ENCODE assay signal across 1 cellular context in genomic region chr1:202806845-202807366, GRCh38.
TF ChIP-seq lines count a peak whose summit lies in the region.

No MANE protein-coding gene starts in this region.

TF ChIP-seq in K562, 482 proteins besides CTCF, POLR2A, EP300 and RAD21 (continued from another document and continues in another):
- no peak for TF ChIP-seq E2F8 (IDR thresholded peaks at IDR 0.05; ENCODE audit: low read depth, partially characterized antibody)
- no peak for TF ChIP-seq RBM17 (IDR thresholded peaks at IDR 0.05; ENCODE audit: borderline replicate concordance, low read depth, low read length)
- TF ChIP-seq CHD2 (IDR thresholded peaks at IDR 0.05; ENCODE audit: low read depth, low read length) = no peak
- TF ChIP-seq ZNF766 (CRISPR knock-in tag; conservative IDR thresholded peaks at IDR 0.05) = no peak
- TF ChIP-seq GABPB1 (CRISPR knock-in tag; IDR thresholded peaks at IDR 0.05) = peak; percentile 57; the same call in 1 of the 2 replicates
- no peak for TF ChIP-seq SIN3B (IDR thresholded peaks at IDR 0.05; ENCODE audit: low read depth)
- no peak for TF ChIP-seq YBX1 (IDR thresholded peaks at IDR 0.05)
- 0 out of 2 replicates have a peak, but pooled peaks have one; percentile 34 for TF ChIP-seq ZNF707 (CRISPR knock-in tag; conservative IDR thresholded peaks at IDR 0.05)
- TF ChIP-seq RERE (CRISPR knock-in tag; IDR thresholded peaks at IDR 0.05; ENCODE audit: borderline replicate concordance) = no peak
- no peak for TF ChIP-seq ZNF384 (IDR thresholded peaks at IDR 0.05; ENCODE audit: low read depth, low read length)
- TF ChIP-seq ZNF140 (CRISPR knock-in tag; IDR thresholded peaks at IDR 0.05) = no peak
- no peak for TF ChIP-seq BRD4 (IDR thresholded peaks at IDR 0.05)
- TF ChIP-seq CXXC5 (CRISPR knock-in tag; IDR thresholded peaks at IDR 0.05) = peak; percentile 29; the same call in 1 of the 2 replicates
- TF ChIP-seq CHD1 (IDR thresholded peaks at IDR 0.05; ENCODE audit: low read length) = peak; percentile 81
- TF ChIP-seq HDAC3 (IDR thresholded peaks at IDR 0.05; ENCODE audit: borderline replicate concordance, partially characterized antibody) = no peak
- no peak for TF ChIP-seq MTA2 (IDR thresholded peaks at IDR 0.05; ENCODE audit: low read depth)
- TF ChIP-seq MYBL2 (IDR thresholded peaks at IDR 0.05; ENCODE audit: low read depth) = peak; percentile 39; the same call in 1 of the 2 replicates
- TF ChIP-seq MYBL2 (CRISPR knock-in tag; IDR thresholded peaks at IDR 0.05; ENCODE audit: borderline replicate concordance) = no peak
- TF ChIP-seq POLR2H (tag; IDR thresholded peaks at IDR 0.05; ENCODE audit: low read depth) = no peak
- no peak for TF ChIP-seq NR0B1 (IDR thresholded peaks at IDR 0.05; ENCODE audit: partially characterized antibody)
- peak; percentile 42; the same call in 1 of the 2 replicates for TF ChIP-seq CC2D1A (IDR thresholded peaks at IDR 0.05)
- TF ChIP-seq GTF2B (IDR thresholded peaks at IDR 0.05; ENCODE audit: extremely low read depth, insufficient read length) = no peak
- TF ChIP-seq HMGN3 (IDR thresholded peaks at IDR 0.05; ENCODE audit: borderline replicate concordance, extremely low read depth, insufficient read length, low read depth, low read length) = peak; percentile 18
- TF ChIP-seq FOS (IDR thresholded peaks at IDR 0.05; ENCODE audit: extremely low read depth, insufficient read length) = no peak
- no peak for TF ChIP-seq ZEB2 (IDR thresholded peaks at IDR 0.05)
- TF ChIP-seq TAF7 (tag; IDR thresholded peaks at IDR 0.05) = no peak
- TF ChIP-seq ZNF445 (CRISPR knock-in tag; IDR thresholded peaks at IDR 0.05; ENCODE audit: low read depth) = no peak
- no peak for TF ChIP-seq KDM4B (IDR thresholded peaks at IDR 0.05; ENCODE audit: borderline replicate concordance in 2 of 2, low read depth in 1 of 2)
- TF ChIP-seq ZNF586 (CRISPR knock-in tag; conservative IDR thresholded peaks at IDR 0.05) = no peak
- TF ChIP-seq HNRNPUL1 (IDR thresholded peaks at IDR 0.05; ENCODE audit: low read length) = no peak
- TF ChIP-seq RBM14 (IDR thresholded peaks at IDR 0.05; ENCODE audit: borderline replicate concordance, insufficient read depth, low read depth, low read length) = 0 out of 2 replicates have a peak, but pooled peaks have one; percentile 12
- no peak for TF ChIP-seq ZNF277 (CRISPR knock-in tag; IDR thresholded peaks at IDR 0.05; ENCODE audit: borderline replicate concordance)
- TF ChIP-seq ZBTB5 (IDR thresholded peaks at IDR 0.05) = 0 out of 2 replicates have a peak, but pooled peaks have one; percentile 13
- no peak for TF ChIP-seq ZNF395 (CRISPR knock-in tag; IDR thresholded peaks at IDR 0.05)
- no peak for TF ChIP-seq PRDM10 (IDR thresholded peaks at IDR 0.05; ENCODE audit: partially characterized antibody)
- TF ChIP-seq ZNF764 (CRISPR knock-in tag; IDR thresholded peaks at IDR 0.05; ENCODE audit: low read depth) = no peak
- TF ChIP-seq POLR3A (IDR thresholded peaks at IDR 0.05; ENCODE audit: borderline replicate concordance, extremely low read depth, insufficient read depth, insufficient read length) = no peak
- 0 out of 2 replicates have a peak, but pooled peaks have one; percentile 21 for TF ChIP-seq TOE1 (IDR thresholded peaks at IDR 0.05; ENCODE audit: borderline replicate concordance)
- TF ChIP-seq TOE1 (CRISPR knock-in tag; IDR thresholded peaks at IDR 0.05; ENCODE audit: borderline replicate concordance, low read depth) = no peak
- no peak for TF ChIP-seq SP1 (CRISPR knock-in tag; IDR thresholded peaks at IDR 0.05)
